In genomic region chr7:101099969-101100781, GRCh38 we compare ENCODE assay signal across 8 cellular contexts. TPM values are rescaled to one million over a fixed set of nuclear protein-coding genes. Genes with fewer than 3 reads are reported as not detected.
DNase-seq lines count a peak whose midpoint lies in the region; ATAC-seq and TF ChIP-seq lines count a peak whose summit lies in the region.

No MANE protein-coding gene starts in this region.

- in situ Hi-C loops in G401 (cut with HindIII; ENCODE audit: low sequenced_read_pairs) = no loop called here

- peaks cover 10% of the 10 kb centered on the region for H3K4me1 Mint-ChIP-seq in activated CD8-positive, alpha-beta T cell treated with anti-CD3 and anti-CD28 coated beads for 36 hours (ENCODE audit: low read depth)
- H3K4me1 Mint-ChIP-seq in mesothelial cell of epicardium = peaks cover 12% of the 10 kb centered on the region
- peaks cover 3 to 19% (median 12%) of the 10 kb centered on the region in 4 donors for H3K4me1 Mint-ChIP-seq in CD4-positive, alpha-beta memory T cell

- no peak overlapping the region for H3K27ac Mint-ChIP-seq in activated CD8-positive, alpha-beta T cell treated with anti-CD3 and anti-CD28 coated beads for 36 hours
- H3K27ac Mint-ChIP-seq in mesothelial cell of epicardium = peak overlapping the region; percentile 79
- no peak overlapping the region for H3K27ac Mint-ChIP-seq in CD4-positive, alpha-beta memory T cell

- CTCF ChIA-PET in activated CD8-positive, alpha-beta T cell treated with anti-CD3 and anti-CD28 coated beads for 36 hours (lab: Charles Lee) = interaction anchor here (1.2 to 1.4 kb wide), 2 partner anchors 34 to 44 kb away, joined by 3 to 4 read pairs; no protein-coding TSS in a partner anchor
- CTCF ChIA-PET in CD4-positive, alpha-beta memory T cell (lab: Charles Lee; ENCODE audit: partially characterized antibody) = no interaction called here

- H3K36me3 ChIP-seq in CD4-positive, alpha-beta memory T cell (ENCODE audit: insufficient read depth, low read length) = no peaks in the 10 kb centered on the region

- peak; percentile 74 for DNase-seq in G401 (ENCODE audit: low spot score)
- peak; percentile 41 for DNase-seq in NCI-H2171 treated with DMSO at 0.1 percent for 48 hours (lab: John Stamatoyannopoulos, UW)
- DNase-seq in activated CD8-positive, alpha-beta T cell treated with anti-CD3 and anti-CD28 coated beads for 36 hours = peak; percentile 80
- DNase-seq in epithelial cell of proximal tubule (ENCODE audit: low read depth) = peak; percentile 90
- peak; percentile 51 to 71 for DNase-seq in mesothelial cell of epicardium (ENCODE audit: low spot score in 2 of 2, unreplicated experiment in 2 of 2)
- DNase-seq in stimulated activated CD8-positive, alpha-beta memory T cell treated with anti-CD3 and anti-CD28 coated beads, Interleukin-4, amount 100 ng/mL, for 4 hours (ENCODE audit: low read depth in 2 of 2, low spot score in 1 of 2) = peak; percentile 24 to 57
- DNase-seq in CD4-positive, alpha-beta memory T cell = no peak

- no peak overlapping the region for H3K4me3 Mint-ChIP-seq in activated CD8-positive, alpha-beta T cell treated with anti-CD3 and anti-CD28 coated beads for 36 hours
- H3K4me3 Mint-ChIP-seq in mesothelial cell of epicardium = peak overlapping the region; percentile 11
- no peak overlapping the region for H3K4me3 Mint-ChIP-seq in CD4-positive, alpha-beta memory T cell

- no peaks in the 10 kb centered on the region for H3K27me3 ChIP-seq in CD4-positive, alpha-beta memory T cell (ENCODE audit: insufficient read depth, low read length)

- peaks cover 21% of the 10 kb centered on the region for H3K27me3 Mint-ChIP-seq in activated CD8-positive, alpha-beta T cell treated with anti-CD3 and anti-CD28 coated beads for 36 hours
- H3K27me3 Mint-ChIP-seq in mesothelial cell of epicardium (ENCODE audit: low read depth) = no peaks in the 10 kb centered on the region
- H3K27me3 Mint-ChIP-seq in CD4-positive, alpha-beta memory T cell = peaks cover 14 to 15% of the 10 kb centered on the region in 2 donors

- intact Hi-C loops in activated CD8-positive, alpha-beta T cell treated with anti-CD3 and anti-CD28 coated beads for 36 hours (cut with micrococcal nuclease) = no loop called here
- intact Hi-C loops in CD4-positive, alpha-beta memory T cell (cut with micrococcal nuclease) = no loop called here

- H3K9me3 ChIP-seq in CD4-positive, alpha-beta memory T cell (ENCODE audit: control insufficient read depth in 1 of 2, low read length in 2 of 2) = no peaks in the 10 kb centered on the region

- H3K9me3 Mint-ChIP-seq in activated CD8-positive, alpha-beta T cell treated with anti-CD3 and anti-CD28 coated beads for 36 hours = no peaks in the 10 kb centered on the region
- no peaks in the 10 kb centered on the region for H3K9me3 Mint-ChIP-seq in mesothelial cell of epicardium
- no peaks in the 10 kb centered on the region for H3K9me3 Mint-ChIP-seq in CD4-positive, alpha-beta memory T cell

- H3K4me1 ChIP-seq in CD4-positive, alpha-beta memory T cell (ENCODE audit: insufficient read depth, low read length) = no peaks in the 10 kb centered on the region

- no peak for TF ChIP-seq CTCF in activated CD8-positive, alpha-beta T cell treated with anti-CD3 and anti-CD28 coated beads for 36 hours (IDR thresholded peaks at IDR 0.05)
- TF ChIP-seq CTCF in epithelial cell of proximal tubule (conservative IDR thresholded peaks at IDR 0.05; ENCODE audit: low read depth, low read length) = no peak
- no peak for TF ChIP-seq CTCF in mesothelial cell of epicardium (IDR thresholded peaks at IDR 0.05; ENCODE audit: unreplicated experiment)

- POLR2A ChIA-PET in activated CD8-positive, alpha-beta T cell treated with anti-CD3 and anti-CD28 coated beads for 36 hours (lab: Charles Lee) = interaction anchor here (0.9 kb wide), 1 partner anchor 14 kb away, joined by 3 read pairs; no protein-coding TSS in a partner anchor
- POLR2A ChIA-PET in CD4-positive, alpha-beta memory T cell (lab: Charles Lee; ENCODE audit: partially characterized antibody) = no interaction called here

- peak; percentile 87 for ATAC-seq in activated CD8-positive, alpha-beta T cell treated with anti-CD3 and anti-CD28 coated beads for 36 hours
- ATAC-seq in GM19328 (IDR thresholded peaks at IDR 0.05; ENCODE audit: unreplicated experiment) = no peak

- H3K36me3 Mint-ChIP-seq in activated CD8-positive, alpha-beta T cell treated with anti-CD3 and anti-CD28 coated beads for 36 hours (ENCODE audit: low read depth) = no peaks in the 10 kb centered on the region
- H3K36me3 Mint-ChIP-seq in mesothelial cell of epicardium = no peaks in the 10 kb centered on the region
- H3K36me3 Mint-ChIP-seq in CD4-positive, alpha-beta memory T cell = no peaks in the 10 kb centered on the region

- H3K4me3 ChIP-seq in epithelial cell of proximal tubule (ENCODE audit: low read depth, low read length) = no peak overlapping the region
- no peak overlapping the region for H3K4me3 ChIP-seq in CD4-positive, alpha-beta memory T cell (ENCODE audit: low read length in 2 of 2)

- H3K27ac ChIP-seq in CD4-positive, alpha-beta memory T cell (ENCODE audit: low read depth, low read length) = no peak overlapping the region

RNA-seq across cellular contexts. Expression of gene TRIM56, which starts 14.9 kb away (rescaled TPM):
- 5.6 and 9.9 TPM in 2 replicates for total RNA-seq in G401 (2014; rRNA removed; shearing (Covaris generic))
- total RNA-seq in activated CD8-positive, alpha-beta T cell treated with anti-CD3 and anti-CD28 coated beads for 36 hours = 10 to 100 TPM; 40.1 to 42.3 TPM
- 9.2 and 9.4 TPM in 2 replicates for total RNA-seq in epithelial cell of proximal tubule
- total RNA-seq in mesothelial cell of epicardium = 33.6 to 40.1 TPM (median 39.6 TPM) in 3 replicates
- total RNA-seq in CD4-positive, alpha-beta memory T cell = 10 to 100 TPM; 79.4 to 81.1 TPM
- 10 to 100 TPM in 1 of 2 donors, 1 to 10 TPM in 1; 2.8 to 16.3 TPM for polyA plus RNA-seq in CD4-positive, alpha-beta memory T cell

RNA-seq across cellular contexts. Expression of gene SERPINE1, which starts 26.7 kb away (rescaled TPM):
- 103 and 113 TPM in 2 replicates for total RNA-seq in G401 (2014; rRNA removed; shearing (Covaris generic))
- total RNA-seq in activated CD8-positive, alpha-beta T cell treated with anti-CD3 and anti-CD28 coated beads for 36 hours = 1 to 10 TPM; 1.2 to 1.3 TPM
- total RNA-seq in epithelial cell of proximal tubule (160 and 249 TPM in 2 replicates), mesothelial cell of epicardium (11.4 to 15.1 TPM (median 14.2 TPM) in 3 replicates)
- total RNA-seq in CD4-positive, alpha-beta memory T cell = under 1 TPM; 0.11 to 0.20 TPM
- not detected for polyA plus RNA-seq in CD4-positive, alpha-beta memory T cell

RNA-seq across cellular contexts. Expression of gene AP1S1, which starts 54.1 kb away (rescaled TPM):
- 211 and 215 TPM in 2 replicates for total RNA-seq in G401 (2014; rRNA removed; shearing (Covaris generic))
- total RNA-seq in activated CD8-positive, alpha-beta T cell treated with anti-CD3 and anti-CD28 coated beads for 36 hours = 10 to 100 TPM; 35.6 to 39.5 TPM
- total RNA-seq in epithelial cell of proximal tubule (178 and 190 TPM in 2 replicates), mesothelial cell of epicardium (57.4 to 63.4 TPM (median 61.5 TPM) in 3 replicates)
- total RNA-seq in CD4-positive, alpha-beta memory T cell = 10 to 100 TPM in 1 of 2 experiments, 1 to 10 TPM in 1; 8.8 to 10.8 TPM
- polyA plus RNA-seq in CD4-positive, alpha-beta memory T cell = 1 to 10 TPM; 4.2 to 8.2 TPM

Comparison
In these comparisons a context has a peak if more than half of its experiments do, and no peak if none do; other contexts are left out.
1. DNase-seq: peak in G401 (single experiment), NCI-H2171 treated with DMSO at 0.1 percent for 48 hours (single experiment), activated CD8-positive, alpha-beta T cell treated with anti-CD3 and anti-CD28 coated beads for 36 hours (single experiment), epithelial cell of proximal tubule (single experiment), mesothelial cell of epicardium (2 of 2) and stimulated activated CD8-positive, alpha-beta memory T cell treated with anti-CD3 and anti-CD28 coated beads, Interleukin-4, amount 100 ng/mL, for 4 hours (2 of 2); none in CD4-positive, alpha-beta memory T cell (0 of 5).